In genomic region chr12:33439587-33440011, GRCh38 we compare ENCODE assay signal across 7 cellular contexts. TPM values are rescaled to one million over a fixed set of nuclear protein-coding genes. Genes with fewer than 3 reads are reported as not detected.
DNase-seq lines count a peak whose midpoint lies in the region; ATAC-seq and TF ChIP-seq lines count a peak whose summit lies in the region.

Gene SYT10 (minus strand): TSS chr12:33439819. CDS start chr12:33439522, 297 bp downstream.

- no peaks in the 10 kb centered on the region for H3K9me2 ChIP-seq in GM23248 (ENCODE audit: insufficient read depth)

- peak within 1 kb of the TSS; percentile 90 for H3K4me2 ChIP-seq in GM23248 (ENCODE audit: unreplicated experiment)

- in situ Hi-C loops in GM23248 (cut with MboI), result loop anchor here (25.0 kb wide), 1 partner anchor 677 kb away; the partner anchor contains the start of gene YARS2

- H3K36me3 ChIP-seq in GM23248 (ENCODE audit: low read depth) (no peaks in the 10 kb centered on the region), Peyer's patch (no peaks in the 10 kb centered on the region), gastroesophageal sphincter (no peaks in the 10 kb centered on the region), prostate gland (no peaks in the 10 kb centered on the region)

- TF ChIP-seq CTCF in Peyer's patch (IDR thresholded peaks at IDR 0.05) (no peak), gastroesophageal sphincter (IDR thresholded peaks at IDR 0.05) (no peak), prostate gland (IDR thresholded peaks at IDR 0.05) (no peak)

- H3K27me3 ChIP-seq in GM23248 (replicated peaks; ENCODE audit: insufficient read depth) (peaks cover 38% of the 10 kb centered on the region), Peyer's patch (peaks cover 0 to 14% of the 10 kb centered on the region in 2 donors), gastroesophageal sphincter (peaks cover 46% of the 10 kb centered on the region), prostate gland (replicated peaks; ENCODE audit: insufficient read depth) (no peaks in the 10 kb centered on the region)

- H3K4me3 ChIP-seq in GM23248 (peak within 1 kb of the TSS; percentile 74), Peyer's patch (peak within 1 kb of the TSS; percentile 15 to 59 (median 42)), gastroesophageal sphincter (peak within 1 kb of the TSS; percentile 17 to 56), prostate gland (peak within 1 kb of the TSS; percentile 35 to 40)

- DNase-seq in GM23248 (peak; percentile 19), Peyer's patch (peak in 1 of 3 donors; percentile 47), prostate gland (ENCODE audit: low spot score) (no peak)
- DNase-seq in stimulated activated CD4-positive, alpha-beta T cell treated with anti-CD3 and anti-CD28 coated beads, Interleukin-12 subunit alpha, Interleukin-12 subunit beta, amount 100 ng/mL, for 4 hours, result no peak

- no peaks in the 10 kb centered on the region for H3F3A ChIP-seq in GM23248 (ENCODE audit: insufficient read depth)

- TF ChIP-seq POLR2A in Peyer's patch (IDR thresholded peaks at IDR 0.05), result no peak
- no peak for TF ChIP-seq POLR2A in gastroesophageal sphincter (IDR thresholded peaks at IDR 0.05)
- TF ChIP-seq POLR2A in prostate gland (IDR thresholded peaks at IDR 0.05), result no peak

- no peaks in the 10 kb centered on the region for H4K20me1 ChIP-seq in GM23248 (ENCODE audit: insufficient read depth)

- no peaks in the 10 kb centered on the region for H3K9me3 ChIP-seq in GM23248 (ENCODE audit: low read depth)
- no peaks in the 10 kb centered on the region for H3K9me3 ChIP-seq in Peyer's patch
- H3K9me3 ChIP-seq in gastroesophageal sphincter, result no peaks in the 10 kb centered on the region
- H3K9me3 ChIP-seq in prostate gland, result no peaks in the 10 kb centered on the region

- no peak within 1 kb of the TSS for H3K27ac ChIP-seq in GM23248
- peak within 1 kb of the TSS in 1 of 4 donors; percentile 6 for H3K27ac ChIP-seq in Peyer's patch
- peak within 1 kb of the TSS in 2 of 4 donors; percentile 19 to 40 for H3K27ac ChIP-seq in gastroesophageal sphincter
- H3K27ac ChIP-seq in prostate gland, result no peak within 1 kb of the TSS

- H3K4me1 ChIP-seq in GM23248 (ENCODE audit: insufficient read depth) (no peaks in the 10 kb centered on the region), Peyer's patch (peaks cover 0 to 7% (median 0%) of the 10 kb centered on the region in 4 donors), gastroesophageal sphincter (peaks cover 0 to 17% (median 3%) of the 10 kb centered on the region in 3 donors), prostate gland (replicated peaks) (no peaks in the 10 kb centered on the region)

- ATAC-seq in gastroesophageal sphincter (no peak), GM18511 (IDR thresholded peaks at IDR 0.05; ENCODE audit: unreplicated experiment) (no peak)
- no peak for ATAC-seq in activated CD4-positive, CD25-positive, alpha-beta regulatory T cell treated with anti-CD3 and anti-CD28 coated beads, Interleukin-2, amount 50 U/mL, for 24 hours

- WGBS in GM23248 (ENCODE audit: low coverage in 1 of 2, low lambda C conversion rate in 2 of 2, missing lambda C conversion rate in 2 of 2), 2 experiments, result 4 to 6% methylated on average over 21 to 49 of the region's 49 CpGs
- 0% methylated on average over 1 of the region's 49 CpGs; no CpG with 5 or more reads in 1 of the 2 donors for WGBS in gastroesophageal sphincter (ENCODE audit: low coverage in 1 of 2), 2 donors
- 1% methylated on average over 49 of the region's 49 CpGs for WGBS in prostate gland

- H2AFZ ChIP-seq in GM23248, result peak within 1 kb of the TSS; percentile 84

- H3K79me2 ChIP-seq in GM23248 (ENCODE audit: insufficient read depth), result no peaks in the 10 kb centered on the region

- intact Hi-C loops in prostate gland (cut with DNase I), result no loop called here

- no peak within 1 kb of the TSS for H3K9ac ChIP-seq in GM23248

- no peak for TF ChIP-seq EP300 in gastroesophageal sphincter (IDR thresholded peaks at IDR 0.05)

RNA-seq across cellular contexts. Expression of gene SYT10, which starts in this region (rescaled TPM):
- total RNA-seq in GM23248 (2014; rRNA removed; shearing (Covaris generic)), result not detected in 2 replicates
- polyA plus RNA-seq in GM23248 (2016; fragmentation: Nextera tagmentation; extraction: Ambion mirVana), result not detected in 2 replicates
- total RNA-seq in Peyer's patch (under 1 TPM in 2 of 4 donors, not detected in 2; 0.13 to 0.28 TPM), gastroesophageal sphincter (1 to 10 TPM in 1 of 4 donors, under 1 TPM in 3; 0.16 to 1.9 (median 0.65) TPM), prostate gland (under 1 TPM; 0.41 to 0.68 TPM)

Comparison
In these comparisons a context has a peak if more than half of its experiments do, and no peak if none do; other contexts are left out.
1. Peak in DNase-seq, H3K4me3 ChIP-seq and H3K4me2 ChIP-seq in GM23248; RNA of the gene not detected or under 1 TPM.